8 cellular contexts compared by ENCODE assay signal in the genomic region with DNA sequence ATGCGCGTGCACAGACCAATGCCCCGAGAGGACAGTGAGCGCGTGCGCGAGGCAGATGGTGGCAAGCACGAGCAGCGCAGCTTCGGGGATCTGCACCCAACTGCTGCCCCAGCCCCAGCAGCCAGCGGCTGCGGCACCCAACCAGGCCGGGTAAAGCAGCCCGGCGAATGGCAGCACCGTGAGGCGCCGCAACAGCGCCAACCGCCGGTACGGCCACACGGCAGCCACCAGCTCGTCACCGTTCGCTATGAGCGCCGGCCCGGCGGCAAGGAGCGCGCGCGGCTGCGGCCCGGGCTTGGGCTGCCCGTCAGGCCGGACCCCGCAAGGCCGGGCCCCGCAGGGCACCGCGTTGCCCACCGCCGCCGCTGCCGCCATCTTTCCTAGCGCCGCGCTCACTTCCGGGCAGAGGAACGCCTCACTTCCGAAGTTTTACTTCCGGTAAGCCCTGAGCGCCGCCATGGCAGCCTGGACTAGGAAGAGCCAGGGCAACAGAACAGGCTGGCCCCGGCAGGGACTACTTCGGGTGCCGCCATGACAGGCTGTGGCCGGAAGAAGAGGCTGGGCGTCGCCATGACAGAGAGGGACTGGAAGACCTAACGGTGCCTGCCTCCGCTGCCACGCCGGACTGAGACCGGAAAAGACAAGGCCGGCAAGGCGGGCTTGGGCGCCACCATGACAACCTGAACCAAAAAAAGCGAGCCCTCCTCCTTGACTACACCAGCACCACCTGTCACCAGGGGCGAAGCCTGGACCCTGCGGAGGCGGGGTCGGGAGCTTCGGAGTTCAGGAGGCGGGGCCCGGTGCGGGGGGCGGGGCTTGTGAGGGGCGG. TPM values are rescaled to one million over a fixed set of nuclear protein-coding genes. Genes with fewer than 3 reads are reported as not detected.
DNase-seq lines count a peak whose midpoint lies in the region; ATAC-seq and TF ChIP-seq lines count a peak whose summit lies in the region.

A gene (minus strand): TSS at position 385 of the 829 bp plus-strand sequence. CDS start 10 bp downstream, at position 375.

- H3K14ac ChIP-seq in trophoblast cell (ENCODE audit: low read length): peak within 1 kb of the TSS; percentile 87

- H3K4me2 ChIP-seq in trophoblast cell (ENCODE audit: low read length): peak within 1 kb of the TSS; percentile 96

- peaks cover 23% of the 10 kb centered on the region for H3K36me3 Mint-ChIP-seq in activated naive CD8-positive, alpha-beta T cell treated with anti-CD3 and anti-CD28 coated beads, Interleukin-2, amount 50 U/mL, for 24 hours (ENCODE audit: low read depth)

- H3K9me3 Mint-ChIP-seq in activated naive CD8-positive, alpha-beta T cell treated with anti-CD3 and anti-CD28 coated beads, Interleukin-2, amount 50 U/mL, for 24 hours: no peaks in the 10 kb centered on the region

- peak within 1 kb of the TSS; percentile 86 for H2AFZ ChIP-seq in trophoblast cell (ENCODE audit: insufficient read depth, low read length, poor library complexity)

- peak within 1 kb of the TSS; percentile 99 for H3K27ac Mint-ChIP-seq in activated naive CD8-positive, alpha-beta T cell treated with anti-CD3 and anti-CD28 coated beads, Interleukin-2, amount 50 U/mL, for 24 hours

- H3K79me1 ChIP-seq in trophoblast cell (ENCODE audit: low read length): peaks cover 7% of the 10 kb centered on the region

- H3K27ac ChIP-seq in cardiac muscle cell (peak within 1 kb of the TSS; percentile 15), trophoblast cell (ENCODE audit: low read depth, low read length) (peak within 1 kb of the TSS; percentile 83), transverse colon (peak within 1 kb of the TSS; percentile 86 to 98 (median 90))

- WGBS in trophoblast cell (ENCODE audit: extremely low coverage, insufficient coverage, insufficient read length): no CpG with 5 or more reads among the region's 81 CpGs
- 0% methylated on average over 5 to 44 of the region's 81 CpGs for WGBS in transverse colon (ENCODE audit: low coverage in 1 of 2), 2 donors

- DNase-seq in NCI-H1417 treated with DMSO at 0.1 percent for 48 hours (lab: John Stamatoyannopoulos, UW) (peak; percentile 90), SW480 (ENCODE audit: low spot score) (peak; percentile 99), cardiac muscle cell (ENCODE audit: low read depth in 1 of 2, low spot score in 1 of 2) (peak; percentile 98 to 99), trophoblast cell (peak; percentile 97 to 99), transverse colon (peak; percentile 96)
- DNase-seq in activated naive CD8-positive, alpha-beta T cell treated with anti-CD3 and anti-CD28 coated beads, Interleukin-2, amount 50 U/mL, for 24 hours: peak; percentile 89

- H3K4me1 ChIP-seq in cardiac muscle cell (ENCODE audit: low read depth): peaks cover 4% of the 10 kb centered on the region
- H3K4me1 ChIP-seq in trophoblast cell (ENCODE audit: control insufficient read depth in 1 of 2, insufficient read depth in 2 of 2, low read length in 2 of 2): peaks cover 13 to 19% of the 10 kb centered on the region in 2 experiments
- peaks cover 7 to 24% (median 14%) of the 10 kb centered on the region in 4 donors for H3K4me1 ChIP-seq in transverse colon

- TF ChIP-seq POLR2A in transverse colon (IDR thresholded peaks at IDR 0.05): peak; percentile 69

- H3K9ac ChIP-seq in trophoblast cell (ENCODE audit: low read length): peak within 1 kb of the TSS; percentile 90

- peak; percentile 79 for ATAC-seq in HG02798 (IDR thresholded peaks at IDR 0.05; ENCODE audit: poor library complexity, unreplicated experiment)
- ATAC-seq in activated naive CD8-positive, alpha-beta T cell treated with anti-CD3 and anti-CD28 coated beads, Interleukin-2, amount 50 U/mL, for 24 hours: peak; percentile 80

- no peak within 1 kb of the TSS for H2BK12ac ChIP-seq in trophoblast cell (ENCODE audit: low read length)

- peak; percentile 59 for TF ChIP-seq EP300 in transverse colon (IDR thresholded peaks at IDR 0.05; ENCODE audit: low read depth)

- peak within 1 kb of the TSS; percentile 86 for H4K91ac ChIP-seq in trophoblast cell (ENCODE audit: low read depth, low read length)

- H3K4me3 ChIP-seq in GM12875 (ENCODE audit: low read depth, low read length) (peak within 1 kb of the TSS; percentile 76), cardiac muscle cell (peak within 1 kb of the TSS; percentile 96), trophoblast cell (ENCODE audit: low read depth, low read length) (peak within 1 kb of the TSS; percentile 99), transverse colon (peak within 1 kb of the TSS; percentile 65 to 94 (median 80))

- H3K9me3 ChIP-seq in cardiac muscle cell (ENCODE audit: low read depth): no peaks in the 10 kb centered on the region
- no peaks in the 10 kb centered on the region for H3K9me3 ChIP-seq in trophoblast cell (ENCODE audit: insufficient read depth, low read depth, low read length)
- H3K9me3 ChIP-seq in transverse colon: no peaks in the 10 kb centered on the region

- TF ChIP-seq CTCF in GM12875 (IDR thresholded peaks at IDR 0.05; ENCODE audit: borderline replicate concordance, insufficient read depth, low read depth, low read length) (peak; percentile 33; the same call in 1 of the 2 replicates), cardiac muscle cell (IDR thresholded peaks at IDR 0.05; ENCODE audit: low read depth, low read length) (no peak), transverse colon (IDR thresholded peaks at IDR 0.05) (peak in 1 of 5 experiments; percentile 13)

- intact Hi-C loops in transverse colon (cut with DNase I; ENCODE audit: low total_unique reads): no loop called here

- H3K4ac ChIP-seq in trophoblast cell (ENCODE audit: low read depth, low read length): peak within 1 kb of the TSS; percentile 31

- H3K18ac ChIP-seq in trophoblast cell (ENCODE audit: low read length): peak within 1 kb of the TSS; percentile 77

- peaks cover 10% of the 10 kb centered on the region for H3K79me2 ChIP-seq in trophoblast cell (ENCODE audit: control insufficient read depth, insufficient read depth, low read length, poor library complexity)

- H4K12ac ChIP-seq in trophoblast cell (ENCODE audit: low read depth, low read length): peak within 1 kb of the TSS; percentile 24

- peak within 1 kb of the TSS; percentile 95 for H3K4me3 Mint-ChIP-seq in activated naive CD8-positive, alpha-beta T cell treated with anti-CD3 and anti-CD28 coated beads, Interleukin-2, amount 50 U/mL, for 24 hours

- peak within 1 kb of the TSS; percentile 4 for H2AK5ac ChIP-seq in trophoblast cell (ENCODE audit: low read length)

- H3K27me3 ChIP-seq in cardiac muscle cell: no peaks in the 10 kb centered on the region
- H3K27me3 ChIP-seq in trophoblast cell (ENCODE audit: insufficient read depth, low read length): no peaks in the 10 kb centered on the region
- no peaks in the 10 kb centered on the region for H3K27me3 ChIP-seq in transverse colon

- H2BK5ac ChIP-seq in trophoblast cell (ENCODE audit: low read depth, low read length, poor library complexity): peak within 1 kb of the TSS; percentile 87

- H4K8ac ChIP-seq in trophoblast cell (ENCODE audit: low read depth, low read length): peak within 1 kb of the TSS; percentile 93

- H3K27me3 Mint-ChIP-seq in activated naive CD8-positive, alpha-beta T cell treated with anti-CD3 and anti-CD28 coated beads, Interleukin-2, amount 50 U/mL, for 24 hours: no peaks in the 10 kb centered on the region

- in situ Hi-C loops in transverse colon (cut with MboI; ENCODE audit: low pct_ligation_motif_present in 1 of 4, low pct_unique_long_range_greater_than_20kb in 1 of 4, low sequenced_read_pairs in 3 of 4): no loop called here

- peak within 1 kb of the TSS; percentile 86 for H2BK120ac ChIP-seq in trophoblast cell (ENCODE audit: insufficient read depth, low read length, poor library complexity)

- peaks cover under 1% of the 10 kb centered on the region for H3K36me3 ChIP-seq in cardiac muscle cell
- peaks cover 12 to 13% of the 10 kb centered on the region in 2 experiments for H3K36me3 ChIP-seq in trophoblast cell (ENCODE audit: control insufficient read depth in 1 of 2, insufficient read depth in 2 of 2, low read length in 2 of 2)
- peaks cover 0 to 11% (median 5%) of the 10 kb centered on the region in 4 donors for H3K36me3 ChIP-seq in transverse colon

- peak within 1 kb of the TSS; percentile 55 for H3K23ac ChIP-seq in trophoblast cell (ENCODE audit: low read length)

- peaks cover 35% of the 10 kb centered on the region for H3K4me1 Mint-ChIP-seq in activated naive CD8-positive, alpha-beta T cell treated with anti-CD3 and anti-CD28 coated beads, Interleukin-2, amount 50 U/mL, for 24 hours

RNA-seq across cellular contexts. Expression of the gene that starts here (rescaled TPM):
- total RNA-seq in cardiac muscle cell: 117 and 216 TPM in 2 replicates
- 58.0 and 67.9 TPM in 2 replicates for polyA plus RNA-seq in cardiac muscle cell
- polyA plus RNA-seq in trophoblast cell (2013): 36.9 and 40.8 TPM in 2 replicates
- total RNA-seq in transverse colon: 100 to 1,000 TPM; 112 to 929 (median 402) TPM

Comparison
In these comparisons a context has a peak if more than half of its experiments do, and no peak if none do; other contexts are left out.
1. Peak in every context shown above with its lines: DNase-seq, ATAC-seq, H3K4me3 ChIP-seq and H3K27ac ChIP-seq.
2. H3K27ac ChIP-seq: peak in every context shown above with its lines; median percentile 90 in transverse colon; 83 in trophoblast cell; 15 in cardiac muscle cell.